Comparison of ENCODE assay signal across 18 cellular contexts in genomic region chr2:62524293-62524941, GRCh38. TPM values are rescaled to one million over a fixed set of nuclear protein-coding genes. Genes with fewer than 3 reads are reported as not detected.
"Had no signal": no experiment of that assay in that cellular context is flagged by ENCODE, and none has a peak within 500 bp of the region (broad histone marks: within the 10 kb centered on the region; RNA-seq: fewer than 3 reads in every experiment).

No MANE protein-coding gene starts in this region.

- DNase-seq: activated CD4-positive, alpha-beta T cell treated with anti-CD3 and anti-CD28 coated beads, Interleukin-2, amount 50 U/mL, for 48 hours; activated naive CD4-positive, alpha-beta T cell treated with anti-CD3 and anti-CD28 coated beads, Interleukin-2, amount 10 ng/mL, durations not matched to agents 7 days and 5 days; caudate nucleus; foreskin melanocyte; head of caudate nucleus; left cardiac atrium; naive thymus-derived CD8-positive, alpha-beta T cell; posterior cingulate gyrus; retina; stimulated activated CD4-positive, alpha-beta T cell treated with anti-CD3 and anti-CD28 coated beads, Interleukin-15, amount 100 ng/mL, for 24 hours; stimulated activated CD4-positive, alpha-beta T cell treated with anti-CD3 and anti-CD28 coated beads, Interleukin-4, amount 100 ng/mL, for 1 hour; stimulated activated naive B cell treated with anti-CD40 and anti-IgM and Interleukin-4, amounts not matched to agents 10 μg/mL and 1 μg/mL and 100 μg/mL, for 72 hours; T-cell; T-helper 9 cell; tibial artery had no signal

- ATAC-seq: esophagus mucosa; naive thymus-derived CD8-positive, alpha-beta T cell; stimulated activated naive B cell treated with anti-CD40 and anti-IgM and Interleukin-4, amounts not matched to agents 10 μg/mL and 1 μg/mL and 100 μg/mL, for 72 hours; T-cell had no signal

- H3K9me3 Mint-ChIP-seq: activated naive CD4-positive, alpha-beta T cell treated with anti-CD3 and anti-CD28 coated beads, Interleukin-2, amount 10 ng/mL, durations not matched to agents 7 days and 5 days had no signal

- H3K4me3 Mint-ChIP-seq: activated naive CD4-positive, alpha-beta T cell treated with anti-CD3 and anti-CD28 coated beads, Interleukin-2, amount 10 ng/mL, durations not matched to agents 7 days and 5 days; memory B cell; naive thymus-derived CD8-positive, alpha-beta T cell; stimulated activated naive B cell treated with anti-CD40 and anti-IgM and Interleukin-4, amounts not matched to agents 10 μg/mL and 1 μg/mL and 100 μg/mL, for 72 hours; T-cell had no signal

- H3K4me1 Mint-ChIP-seq: activated naive CD4-positive, alpha-beta T cell treated with anti-CD3 and anti-CD28 coated beads, Interleukin-2, amount 10 ng/mL, durations not matched to agents 7 days and 5 days; memory B cell; naive thymus-derived CD8-positive, alpha-beta T cell; stimulated activated naive B cell treated with anti-CD40 and anti-IgM and Interleukin-4, amounts not matched to agents 10 μg/mL and 1 μg/mL and 100 μg/mL, for 72 hours; T-cell had no signal

- H3K9me3 ChIP-seq: tibial artery had no signal

- H3K27ac ChIP-seq: skin epidermis, tibial artery had no signal

- H3K36me3 Mint-ChIP-seq: activated naive CD4-positive, alpha-beta T cell treated with anti-CD3 and anti-CD28 coated beads, Interleukin-2, amount 10 ng/mL, durations not matched to agents 7 days and 5 days; stimulated activated naive B cell treated with anti-CD40 and anti-IgM and Interleukin-4, amounts not matched to agents 10 μg/mL and 1 μg/mL and 100 μg/mL, for 72 hours; T-cell had no signal

- H3K4me3 ChIP-seq: skin epidermis, tibial artery had no signal

- H3K27me3 ChIP-seq: tibial artery had no signal

- H3K4me1 ChIP-seq: tibial artery had no signal

- H3K36me3 ChIP-seq: tibial artery had no signal

RNA-seq across cellular contexts. Expression of gene TMEM17, which starts 18.4 kb away (rescaled TPM):
- total RNA-seq: naive thymus-derived CD8-positive, alpha-beta T cell had no signal
- polyA plus RNA-seq: naive thymus-derived CD8-positive, alpha-beta T cell had no signal
